ENCODE assay signal across 13 cellular contexts in genomic region chr22:26887456-26887855, GRCh38.
A peak's percentile ranks its signal among the peaks of the same experiment; 100 is the strongest.
DNase-seq lines count a peak whose midpoint lies in the region; ATAC-seq, FAIRE-seq and TF ChIP-seq lines count a peak whose summit lies in the region.
"Had no signal": no experiment of that assay in that cellular context is flagged by ENCODE, and none has a peak within 500 bp of the region (broad histone marks: within the 10 kb centered on the region; RNA-seq: fewer than 3 reads in every experiment).

No MANE protein-coding gene starts in this region.

- H3K27me3 ChIP-seq in astrocyte (ENCODE audit: insufficient read depth, low read length) (no peaks in the 10 kb centered on the region), cardiac muscle cell (no peaks in the 10 kb centered on the region), smooth muscle cell (ENCODE audit: low read depth) (no peaks in the 10 kb centered on the region)

- H3K9ac ChIP-seq in astrocyte (ENCODE audit: low read length) = peak overlapping the region; percentile 20
- no peak overlapping the region for H3K9ac ChIP-seq in smooth muscle cell (ENCODE audit: low read depth)

- H3K4me2 ChIP-seq in astrocyte (ENCODE audit: low read length) (peak overlapping the region; percentile 40), smooth muscle cell (peak overlapping the region; percentile 43)

- in situ Hi-C loops in GM13976 (cut with MboI; ENCODE audit: low sequenced_read_pairs, unreplicated experiment) = no loop called here

- no peaks in the 10 kb centered on the region for H3K9me3 ChIP-seq in astrocyte (ENCODE audit: insufficient read depth, low read depth, low read length)
- H3K9me3 ChIP-seq in cardiac muscle cell (ENCODE audit: low read depth) = no peaks in the 10 kb centered on the region
- no peaks in the 10 kb centered on the region for H3K9me3 ChIP-seq in smooth muscle cell (replicated peaks; ENCODE audit: low read depth)

- no peak overlapping the region for H3K4me3 ChIP-seq in astrocyte (ENCODE audit: insufficient read depth, low read depth, low read length)
- no peak overlapping the region for H3K4me3 ChIP-seq in cardiac muscle cell
- no peak overlapping the region for H3K4me3 ChIP-seq in smooth muscle cell

- H3K4me3 Mint-ChIP-seq in astrocyte (ENCODE audit: unreplicated experiment) = peak overlapping the region; percentile 31
- H3K4me3 Mint-ChIP-seq in CD14-positive monocyte = no peak overlapping the region
- H3K4me3 Mint-ChIP-seq: activated CD4-positive, alpha-beta T cell treated with anti-CD3 and anti-CD28 coated beads for 36 hours; activated naive CD4-positive, alpha-beta T cell treated with anti-CD3 and anti-CD28 coated beads for 36 hours had no signal

- H3K27me3 Mint-ChIP-seq in astrocyte (ENCODE audit: low read depth, unreplicated experiment) (no peaks in the 10 kb centered on the region), CD14-positive monocyte (ENCODE audit: low read depth in 3 of 3) (peaks cover 2 to 8% (median 3%) of the 10 kb centered on the region in 3 donors)

- H3K9me3 Mint-ChIP-seq in astrocyte (ENCODE audit: unreplicated experiment) (no peaks in the 10 kb centered on the region), CD14-positive monocyte (peaks cover 0 to 2% (median 0%) of the 10 kb centered on the region in 7 donors)
- H3K9me3 Mint-ChIP-seq: activated naive CD4-positive, alpha-beta T cell treated with anti-CD3 and anti-CD28 coated beads for 36 hours had no signal

- TF ChIP-seq POLR2A in H54 (IDR thresholded peaks at IDR 0.05; ENCODE audit: low read depth, low read length) = no peak

- DNase-seq in H54 (ENCODE audit: insufficient read length, low spot score) = peak; percentile 23
- peak; percentile 97 for DNase-seq in astrocyte (ENCODE audit: low read depth)
- DNase-seq in cardiac muscle cell (ENCODE audit: low read depth in 1 of 2, low spot score in 1 of 2) = peak; percentile 78 to 84
- DNase-seq in smooth muscle cell (lab: John Stamatoyannopoulos, UW; ENCODE audit: unreplicated experiment) = no peak
- DNase-seq in left lobe of liver (ENCODE audit: low spot score) = no peak
- DNase-seq in GM13976 (ENCODE audit: low spot score) = no peak
- no peak for DNase-seq in CD14-positive monocyte (ENCODE audit: low spot score)
- DNase-seq in HUDEP-2 (lab: John Stamatoyannopoulos, UW; ENCODE audit: unreplicated experiment in 76 of 76) = no peak
- DNase-seq: activated CD4-positive, alpha-beta T cell treated with anti-CD3 and anti-CD28 coated beads for 36 hours; activated naive CD4-positive, alpha-beta T cell treated with anti-CD3 and anti-CD28 coated beads for 36 hours; GF-D8; NCI-H187 treated with DMSO at 0.1 percent for 48 hours; stimulated activated CD4-positive, alpha-beta T cell treated with anti-CD3 and anti-CD28 coated beads, Interleukin-2, amount 100 ng/mL, for 24 hours had no signal

- TF ChIP-seq CTCF in astrocyte (IDR thresholded peaks at IDR 0.05; ENCODE audit: insufficient read depth, low read depth, low read length) (no peak), cardiac muscle cell (IDR thresholded peaks at IDR 0.05; ENCODE audit: low read depth, low read length) (no peak), smooth muscle cell (IDR thresholded peaks at IDR 0.05; ENCODE audit: borderline replicate concordance, insufficient read depth, poor library complexity, severe bottlenecking) (no peak), GM13976 (IDR thresholded peaks at IDR 0.05; ENCODE audit: borderline replicate concordance, control extremely low read depth, extremely low read depth, insufficient read depth, missing control alignments) (no peak), CD14-positive monocyte (IDR thresholded peaks at IDR 0.05) (no peak)

- H4K20me1 ChIP-seq in astrocyte (ENCODE audit: insufficient read depth, low read length) = no peaks in the 10 kb centered on the region
- H4K20me1 ChIP-seq in smooth muscle cell (ENCODE audit: low read depth) = no peaks in the 10 kb centered on the region

- no peaks in the 10 kb centered on the region for H3K79me2 ChIP-seq in astrocyte (ENCODE audit: insufficient read depth, low read length)
- H3K79me2 ChIP-seq in smooth muscle cell (ENCODE audit: low read depth) = no peaks in the 10 kb centered on the region

- no peaks in the 10 kb centered on the region for H3K36me3 ChIP-seq in astrocyte (ENCODE audit: insufficient read depth, low read length)
- no peaks in the 10 kb centered on the region for H3K36me3 ChIP-seq in cardiac muscle cell
- H3K36me3 ChIP-seq in smooth muscle cell (ENCODE audit: low read depth) = no peaks in the 10 kb centered on the region

- 27% methylated on average over 6 of the region's 6 CpGs for WGBS in smooth muscle cell (ENCODE audit: low lambda C conversion rate)

- ATAC-seq in left lobe of liver = no peak
- ATAC-seq: activated CD4-positive, alpha-beta T cell treated with anti-CD3 and anti-CD28 coated beads for 36 hours had no signal

- FAIRE-seq in H54 (lab: Jason Lieb, UNC) (no peak), astrocyte (lab: Jason Lieb, UNC) (peak; percentile 96)

- intact Hi-C loops in CD14-positive monocyte (cut with micrococcal nuclease) = no loop called here

- H3K27ac ChIP-seq in astrocyte (ENCODE audit: low read depth, low read length) (peak overlapping the region; percentile 54), cardiac muscle cell (peak overlapping the region; percentile 95), smooth muscle cell (ENCODE audit: low read depth) (peak overlapping the region; percentile 58)

- H3K4me1 ChIP-seq in astrocyte (ENCODE audit: insufficient read depth, low read length) (peaks cover 36% of the 10 kb centered on the region), cardiac muscle cell (ENCODE audit: low read depth) (peaks cover 20% of the 10 kb centered on the region), smooth muscle cell (ENCODE audit: low read depth) (peaks cover 7% of the 10 kb centered on the region)

- H2AFZ ChIP-seq in astrocyte (ENCODE audit: low read depth, low read length) (no peak overlapping the region), smooth muscle cell (ENCODE audit: low read depth) (no peak overlapping the region)

- H3K36me3 Mint-ChIP-seq in astrocyte (ENCODE audit: low read depth, unreplicated experiment) = no peaks in the 10 kb centered on the region
- H3K36me3 Mint-ChIP-seq in CD14-positive monocyte = no peaks in the 10 kb centered on the region

- H3K4me1 Mint-ChIP-seq in astrocyte (ENCODE audit: low read depth, unreplicated experiment) (peaks cover 49% of the 10 kb centered on the region), CD14-positive monocyte (no peaks in the 10 kb centered on the region)
- H3K4me1 Mint-ChIP-seq: activated CD4-positive, alpha-beta T cell treated with anti-CD3 and anti-CD28 coated beads for 36 hours had no signal

- peaks cover 18% of the 10 kb centered on the region for H3F3A ChIP-seq in smooth muscle cell (ENCODE audit: low read depth)

- H3K27ac Mint-ChIP-seq in astrocyte (ENCODE audit: unreplicated experiment) (peak overlapping the region; percentile 92), CD14-positive monocyte (no peak overlapping the region)
- H3K27ac Mint-ChIP-seq: activated CD4-positive, alpha-beta T cell treated with anti-CD3 and anti-CD28 coated beads for 36 hours; activated naive CD4-positive, alpha-beta T cell treated with anti-CD3 and anti-CD28 coated beads for 36 hours had no signal

Comparison
In these comparisons a context has a peak if more than half of its experiments do, and no peak if none do; other contexts are left out.
1. DNase-seq: peak in H54 (single experiment), astrocyte (single experiment) and cardiac muscle cell (2 of 2); none in smooth muscle cell (single experiment), left lobe of liver (single experiment), GM13976 (single experiment), CD14-positive monocyte (single experiment) and HUDEP-2 (0 of 76).
2. Peak in every context shown above with its lines, with median percentiles within 50 percentile points of each other: H3K27ac ChIP-seq.